Comparison of ENCODE assay signal across 16 cellular contexts in the genomic region with DNA sequence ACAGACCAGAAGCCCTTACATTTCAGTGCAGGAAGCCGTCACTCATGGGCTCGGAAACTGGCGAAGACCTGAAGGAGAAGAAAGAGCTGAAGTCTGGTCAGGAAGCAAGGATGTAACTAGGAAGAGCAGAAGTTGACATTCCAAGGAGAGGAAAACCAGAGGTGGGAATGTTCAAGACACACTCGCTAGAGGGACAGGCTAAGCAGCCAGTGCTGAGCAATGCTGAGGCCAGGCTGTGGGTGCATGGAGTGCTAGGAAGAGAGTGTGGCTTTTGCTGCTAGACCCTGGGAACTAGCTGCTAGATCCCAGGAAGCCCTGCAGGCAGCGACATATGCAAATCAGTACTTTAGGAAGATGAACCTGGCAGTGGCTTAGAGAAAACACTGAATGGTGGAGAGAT. TPM values are rescaled to one million over a fixed set of nuclear protein-coding genes. Genes with fewer than 3 reads are reported as not detected.
DNase-seq lines count a peak whose midpoint lies in the region; ATAC-seq and TF ChIP-seq lines count a peak whose summit lies in the region.
"Had no signal": no experiment of that assay in that cellular context is flagged by ENCODE, and none has a peak within 500 bp of the region (broad histone marks: within the 10 kb centered on the region; RNA-seq: fewer than 3 reads in every experiment).

No MANE protein-coding gene starts in this region.

- H2BK12ac ChIP-seq in H9 (ENCODE audit: insufficient read length, low read depth, low read length), result no peak overlapping the region

- H3K27ac ChIP-seq in H9 (ENCODE audit: insufficient read length, low read depth, low read length) (no peak overlapping the region), OCI-LY3 (ENCODE audit: low read length) (no peak overlapping the region)

- H2BK5ac ChIP-seq in H9 (ENCODE audit: insufficient read length, low read length), result no peak overlapping the region

- H3K4ac ChIP-seq in H9 (ENCODE audit: low read depth, low read length), result no peak overlapping the region

- H2AK5ac ChIP-seq in H9 (ENCODE audit: insufficient read length, low read length), result no peak overlapping the region

- H3K36me3 Mint-ChIP-seq in H9 (ENCODE audit: insufficient read depth in 1 of 3, low read depth in 3 of 3), result no peaks in the 10 kb centered on the region
- H3K36me3 Mint-ChIP-seq in stimulated activated memory B cell treated with anti-CD40 and anti-IgM and Interleukin-4, amounts not matched to agents 10 μg/mL and 1 μg/mL and 100 μg/mL, for 72 hours, result no peaks in the 10 kb centered on the region
- H3K36me3 Mint-ChIP-seq: CD4-positive, CD25-positive, alpha-beta regulatory T cell had no signal

- no peak overlapping the region for H3K4me3 Mint-ChIP-seq in H9
- no peak overlapping the region for H3K4me3 Mint-ChIP-seq in stimulated activated memory B cell treated with anti-CD40 and anti-IgM and Interleukin-4, amounts not matched to agents 10 μg/mL and 1 μg/mL and 100 μg/mL, for 72 hours
- H3K4me3 Mint-ChIP-seq: CD4-positive, CD25-positive, alpha-beta regulatory T cell had no signal

- H3K4me1 ChIP-seq in H9 (ENCODE audit: insufficient read depth, low read length) (no peaks in the 10 kb centered on the region), OCI-LY3 (ENCODE audit: low read length) (peaks cover 11% of the 10 kb centered on the region)

- peaks cover 6 to 11% of the 10 kb centered on the region in 2 experiments for H3K4me1 Mint-ChIP-seq in H9
- H3K4me1 Mint-ChIP-seq in stimulated activated memory B cell treated with anti-CD40 and anti-IgM and Interleukin-4, amounts not matched to agents 10 μg/mL and 1 μg/mL and 100 μg/mL, for 72 hours, result peaks cover 16% of the 10 kb centered on the region

- H3K4me2 ChIP-seq in H9 (ENCODE audit: insufficient read depth, insufficient read length, low read length), result no peak overlapping the region
- H3K4me2 ChIP-seq in OCI-LY3 (ENCODE audit: low read length), result no peak overlapping the region

- H3K79me2 ChIP-seq in H9 (ENCODE audit: insufficient read depth, low read length), result no peaks in the 10 kb centered on the region
- no peaks in the 10 kb centered on the region for H3K79me2 ChIP-seq in OCI-LY3 (ENCODE audit: low read length)

- no peak overlapping the region for H4K91ac ChIP-seq in H9 (ENCODE audit: insufficient read length, low read depth, low read length)

- no peaks in the 10 kb centered on the region for H3K27me3 ChIP-seq in H9 (ENCODE audit: insufficient read depth, low read length)
- no peaks in the 10 kb centered on the region for H3K27me3 ChIP-seq in OCI-LY3 (ENCODE audit: low read depth, low read length)

- no peak for ATAC-seq in stimulated activated memory B cell treated with anti-CD40 and anti-IgM and Interleukin-4, amounts not matched to agents 10 μg/mL and 1 μg/mL and 100 μg/mL, for 72 hours
- ATAC-seq in GM18867 (IDR thresholded peaks at IDR 0.05; ENCODE audit: unreplicated experiment), result no peak

- no peak overlapping the region for H3K23ac ChIP-seq in H9 (ENCODE audit: insufficient read length, low read depth, low read length)

- no peaks in the 10 kb centered on the region for H3K36me3 ChIP-seq in OCI-LY3 (replicated peaks; ENCODE audit: low read depth, low read length)

- no peaks in the 10 kb centered on the region for H3K23me2 ChIP-seq in H9 (ENCODE audit: insufficient read length, low read depth, low read length, poor library complexity, severe bottlenecking)

- H3K79me1 ChIP-seq in H9 (ENCODE audit: insufficient read depth, low read depth, low read length, poor library complexity, severe bottlenecking), result no peaks in the 10 kb centered on the region

- H4K20me1 ChIP-seq in H9 (ENCODE audit: control insufficient read depth, insufficient read depth, insufficient read length) (no peaks in the 10 kb centered on the region), OCI-LY3 (ENCODE audit: insufficient read depth, low read length) (no peaks in the 10 kb centered on the region)

- no peak overlapping the region for H4K8ac ChIP-seq in H9 (replicated peaks; ENCODE audit: insufficient read length, low read depth, low read length)

- no peak overlapping the region for H2AFZ ChIP-seq in H9 (ENCODE audit: low read length)
- peak overlapping the region; percentile 22; the same call in 1 of the 2 replicates for H2AFZ ChIP-seq in OCI-LY3 (ENCODE audit: low read depth, low read length)

- peaks cover 25% of the 10 kb centered on the region for H3K27me3 Mint-ChIP-seq in H9 (ENCODE audit: low read depth)
- H3K27me3 Mint-ChIP-seq in stimulated activated memory B cell treated with anti-CD40 and anti-IgM and Interleukin-4, amounts not matched to agents 10 μg/mL and 1 μg/mL and 100 μg/mL, for 72 hours, result no peaks in the 10 kb centered on the region
- H3K27me3 Mint-ChIP-seq: CD4-positive, CD25-positive, alpha-beta regulatory T cell had no signal

- no peak overlapping the region for H2BK15ac ChIP-seq in H9 (ENCODE audit: low read depth, low read length)

- WGBS in H9 (ENCODE audit: extremely low coverage, insufficient read length, low lambda C conversion rate), result no CpG with 5 or more reads among the region's 5 CpGs

- DNase-seq in H9, result peak; percentile 65
- peak; percentile 26 for DNase-seq in iPS-NIHi11 (ENCODE audit: low spot score)
- no peak for DNase-seq in activated T-cell treated with anti-CD3 and anti-CD28 coated beads for 4 hours
- DNase-seq in HPDE6-E6E7 (ENCODE audit: extremely low spot score), result no peak
- DNase-seq: ACHN; CD4-positive, CD25-positive, alpha-beta regulatory T cell; HCEC 1CT; NCI-H1092 treated with DMSO at 0.1 percent for 48 hours; NCI-H1694; NCI-H345; Right ventricle myocardium superior had no signal

- no peak overlapping the region for H2BK20ac ChIP-seq in H9 (ENCODE audit: low read depth, low read length, poor library complexity, severe bottlenecking)

- H3K9me3 ChIP-seq in H9 (ENCODE audit: control insufficient read depth, low read depth, low read length) (no peaks in the 10 kb centered on the region), OCI-LY3 (ENCODE audit: insufficient read depth, low read length) (no peaks in the 10 kb centered on the region)

- TF ChIP-seq CTCF in H9 (conservative IDR thresholded peaks at IDR 0.05) (peak; percentile 12; the same call in 2 of the 3 replicates), OCI-LY3 (IDR thresholded peaks at IDR 0.05; ENCODE audit: low read depth, low read length) (no peak)

- no peak overlapping the region for H3K18ac ChIP-seq in H9 (ENCODE audit: insufficient read length, low read depth, low read length)

- H3K56ac ChIP-seq in H9 (ENCODE audit: insufficient read length, low read depth, low read length), result no peak overlapping the region

- no peak overlapping the region for H3K9ac ChIP-seq in H9 (ENCODE audit: extremely low read depth, insufficient read length, low read length)
- H3K9ac ChIP-seq in OCI-LY3 (ENCODE audit: low read length), result no peak overlapping the region

- H3K14ac ChIP-seq in H9 (ENCODE audit: insufficient read depth, low read length), result no peak overlapping the region

- no peak overlapping the region for H2BK120ac ChIP-seq in H9 (ENCODE audit: low read depth, low read length, poor library complexity, severe bottlenecking)

- H3T11ph ChIP-seq in H9 (ENCODE audit: low read length), result no peak overlapping the region

- no peaks in the 10 kb centered on the region; a peak in 1 of 5 replicates for H3K9me3 Mint-ChIP-seq in H9
- no peaks in the 10 kb centered on the region for H3K9me3 Mint-ChIP-seq in stimulated activated memory B cell treated with anti-CD40 and anti-IgM and Interleukin-4, amounts not matched to agents 10 μg/mL and 1 μg/mL and 100 μg/mL, for 72 hours
- H3K9me3 Mint-ChIP-seq: CD4-positive, CD25-positive, alpha-beta regulatory T cell had no signal

- H3K4me3 ChIP-seq in OCI-LY3 (ENCODE audit: low read length), result no peak overlapping the region

- no peak overlapping the region for H4K5ac ChIP-seq in H9 (ENCODE audit: insufficient read length, low read depth, low read length)

- H3K27ac Mint-ChIP-seq in H9, result no peak overlapping the region; a peak in 1 of 7 replicates
- peak overlapping the region; percentile 4 for H3K27ac Mint-ChIP-seq in stimulated activated memory B cell treated with anti-CD40 and anti-IgM and Interleukin-4, amounts not matched to agents 10 μg/mL and 1 μg/mL and 100 μg/mL, for 72 hours
- H3K27ac Mint-ChIP-seq: CD4-positive, CD25-positive, alpha-beta regulatory T cell had no signal

RNA-seq across cellular contexts. Expression of a gene that starts 12.1 kb away (rescaled TPM):
- not detected in 2 replicates for total RNA-seq in H9 (2021)
- total RNA-seq: CD4-positive, CD25-positive, alpha-beta regulatory T cell; Daoy; HT1080; Right ventricle myocardium superior had no signal

RNA-seq across cellular contexts. Expression of a gene that starts 31.5 kb away (rescaled TPM):
- not detected in 2 replicates for total RNA-seq in H9 (2021)
- total RNA-seq: CD4-positive, CD25-positive, alpha-beta regulatory T cell; Daoy; HT1080; Right ventricle myocardium superior had no signal

Comparison
In these comparisons a context has a peak if more than half of its experiments do, and no peak if none do; other contexts are left out.
1. DNase-seq: peak in H9 (single experiment) and iPS-NIHi11 (single experiment); none in activated T-cell treated with anti-CD3 and anti-CD28 coated beads for 4 hours (single experiment) and HPDE6-E6E7 (single experiment).